In genomic region chr1:117313555-117313954, GRCh38 we compare ENCODE assay signal across 22 cellular contexts. TPM values are rescaled to one million over a fixed set of nuclear protein-coding genes. Genes with fewer than 3 reads are reported as not detected.
A peak's percentile ranks its signal among the peaks of the same experiment; 100 is the strongest.
DNase-seq lines count a peak whose midpoint lies in the region; ATAC-seq, FAIRE-seq and TF ChIP-seq lines count a peak whose summit lies in the region.
"Had no signal": no experiment of that assay in that cellular context is flagged by ENCODE, and none has a peak within 500 bp of the region (broad histone marks: within the 10 kb centered on the region; RNA-seq: fewer than 3 reads in every experiment).

No MANE protein-coding gene starts in this region.

- CTCF ChIA-PET in IMR-90 (lab: Yijun Ruan, JAX) = interaction anchor here (1.3 kb wide), 1 partner anchor 8 kb away, joined by 7 read pairs; no protein-coding TSS in a partner anchor
- CTCF ChIA-PET in H1 (lab: Charles Lee; ENCODE audit: partially characterized antibody) = interaction anchor here (1.3 to 2.6 kb wide), 3 partner anchors 8 to 28 kb away, joined by 3 to 9 read pairs (median 6); no protein-coding TSS in a partner anchor

- no peak for FAIRE-seq in H1 (lab: Jason Lieb, UNC)
- FAIRE-seq: A549, D721Med, G401.6, GM12891, GM19239 had no signal

- DNase-seq in IMR-90 (no peak), H1 (ENCODE audit: low read depth in 1 of 2, low spot score in 2 of 2) (no peak), glutamatergic neuron (no peak), NCI-H510A treated with DMSO at 0.1 percent for 48 hours (lab: John Stamatoyannopoulos, UW) (no peak), cerebellar cortex (ENCODE audit: low spot score) (no peak), NCI-H2107 (lab: John Stamatoyannopoulos, UW) (no peak)
- DNase-seq: AML-193; Caco-2; Calu3; CD4-positive, alpha-beta T cell; CD8-positive, alpha-beta T cell; DMS79 treated with DMSO at 0.1 percent for 48 hours; GF-D8 had no signal

- peaks cover 2% of the 10 kb centered on the region for H3K4me1 ChIP-seq in IMR-90 (ENCODE audit: control insufficient read depth, insufficient read depth, low read length)
- no peaks in the 10 kb centered on the region for H3K4me1 ChIP-seq in H1 (replicated peaks in 1 of 4; ENCODE audit: control insufficient read depth in 3 of 4, insufficient read depth in 4 of 4, low read length in 3 of 4)
- H3K4me1 ChIP-seq: A549; BLaER1 treated with 17β-estradiol and CSF1 and Interleukin-3, amounts not matched to agents 10 nM and 100 nM; Caco-2 had no signal

- H3K27ac ChIP-seq in IMR-90 (ENCODE audit: insufficient read depth, low read length) (no peak overlapping the region), H1 (ENCODE audit: low read depth, low read length) (no peak overlapping the region)
- H3K27ac ChIP-seq: 22Rv1; A549; BLaER1 treated with 17β-estradiol and CSF1 and Interleukin-3, amounts not matched to agents 10 nM and 100 nM; C4-2B had no signal

- TF ChIP-seq EP300 in H1 (IDR thresholded peaks at IDR 0.05; ENCODE audit: borderline replicate concordance in 1 of 2, low read depth in 2 of 2, low read length in 2 of 2) = no peak

- POLR2A ChIA-PET in IMR-90 (lab: Charles Lee; ENCODE audit: unreplicated experiment) = no interaction called here
- POLR2A ChIA-PET in H1 (lab: Charles Lee; ENCODE audit: partially characterized antibody) = no interaction called here

- H4K91ac ChIP-seq in IMR-90 (ENCODE audit: insufficient read depth, low read depth, low read length) = no peak overlapping the region
- H4K91ac ChIP-seq in H1 (replicated peaks; ENCODE audit: insufficient read length, low read length) = no peak overlapping the region

- H2BK120ac ChIP-seq in IMR-90 (ENCODE audit: low read depth, low read length) = no peak overlapping the region
- no peak overlapping the region for H2BK120ac ChIP-seq in H1 (replicated peaks; ENCODE audit: low read depth, low read length)

- no peak overlapping the region for H3K23ac ChIP-seq in IMR-90 (ENCODE audit: low read depth, low read length)
- no peak overlapping the region for H3K23ac ChIP-seq in H1 (ENCODE audit: insufficient read length)

- 0 out of 2 replicates have a peak, but pooled peaks cover 6% of the 10 kb centered on the region for H3K9me1 ChIP-seq in IMR-90 (ENCODE audit: insufficient read depth, low read length)

- H3K9ac ChIP-seq in IMR-90 (ENCODE audit: low read depth, low read length) (no peak overlapping the region), H1 (replicated peaks in 1 of 4; ENCODE audit: extremely low read depth in 1 of 4, low read depth in 3 of 4, low read length in 3 of 4) (no peak overlapping the region)
- H3K9ac ChIP-seq: BLaER1 treated with 17β-estradiol and CSF1 and Interleukin-3, amounts not matched to agents 10 nM and 100 nM had no signal

- TF ChIP-seq RAD21 in IMR-90 (IDR thresholded peaks at IDR 0.05; ENCODE audit: low read length) (no peak), H1 (IDR thresholded peaks at IDR 0.05 in 1 of 2, conservative IDR thresholded peaks at IDR 0.05 in 1 of 2; ENCODE audit: low read depth in 2 of 2, low read length in 2 of 2) (no peak)

- H3K27me3 ChIP-seq in IMR-90 (ENCODE audit: control insufficient read depth, insufficient read depth, low read length) = peaks cover 2% of the 10 kb centered on the region; the same call in 1 of the 2 replicates
- H3K27me3 ChIP-seq in H1 (replicated peaks in 1 of 4; ENCODE audit: control insufficient read depth in 3 of 4, extremely low read depth in 1 of 4, insufficient read depth in 3 of 4, low read length in 3 of 4) = no peaks in the 10 kb centered on the region
- H3K27me3 ChIP-seq: BLaER1 treated with 17β-estradiol and CSF1 and Interleukin-3, amounts not matched to agents 10 nM and 100 nM had no signal

- no peak overlapping the region for H3K56ac ChIP-seq in IMR-90 (ENCODE audit: extremely low read depth, insufficient read depth, low read length)
- no peak overlapping the region for H3K56ac ChIP-seq in H1 (replicated peaks; ENCODE audit: insufficient read length, low read depth, low read length)

- no peak overlapping the region for H2BK20ac ChIP-seq in IMR-90 (ENCODE audit: low read depth, low read length)
- H2BK20ac ChIP-seq in H1 (ENCODE audit: low read length) = no peak overlapping the region

- H3K36me3 Mint-ChIP-seq in glutamatergic neuron (ENCODE audit: unreplicated experiment) = no peaks in the 10 kb centered on the region
- H3K36me3 Mint-ChIP-seq: CD8-positive, alpha-beta T cell had no signal

- H3K18ac ChIP-seq in IMR-90 (ENCODE audit: low read depth, low read length) (no peak overlapping the region), H1 (ENCODE audit: extremely low read depth, low read length) (no peak overlapping the region)

- TF ChIP-seq POLR2A in IMR-90 (IDR thresholded peaks at IDR 0.05; ENCODE audit: low read depth, low read length) (no peak), H1 (IDR thresholded peaks at IDR 0.05; ENCODE audit: control extremely low read depth in 1 of 2, low read depth in 2 of 2, low read length in 2 of 2) (no peak)

- H3K23me2 ChIP-seq in H1 (ENCODE audit: low read depth, low read length) = no peaks in the 10 kb centered on the region

- H4K5ac ChIP-seq in IMR-90 (ENCODE audit: low read depth, low read length) = no peak overlapping the region
- no peak overlapping the region for H4K5ac ChIP-seq in H1 (ENCODE audit: insufficient read length, low read depth, low read length)

- no peaks in the 10 kb centered on the region for H3K36me3 ChIP-seq in IMR-90 (ENCODE audit: control insufficient read depth, insufficient read depth, low read length)
- no peaks in the 10 kb centered on the region for H3K36me3 ChIP-seq in H1 (ENCODE audit: control insufficient read depth in 2 of 4, insufficient read depth in 4 of 4, low read length in 3 of 4)
- H3K36me3 ChIP-seq: BLaER1 treated with 17β-estradiol and CSF1 and Interleukin-3, amounts not matched to agents 10 nM and 100 nM had no signal

- H4K20me1 ChIP-seq in IMR-90 (ENCODE audit: insufficient read depth, low read length) (no peaks in the 10 kb centered on the region), H1 (replicated peaks in 1 of 2; ENCODE audit: control insufficient read depth in 1 of 2, insufficient read depth in 2 of 2, low read length in 2 of 2) (no peaks in the 10 kb centered on the region)
- H4K20me1 ChIP-seq: BLaER1 treated with 17β-estradiol and CSF1 and Interleukin-3, amounts not matched to agents 10 nM and 100 nM had no signal

- H3K4ac ChIP-seq in IMR-90 (ENCODE audit: low read depth, low read length) (no peak overlapping the region; the same call in 1 of the 2 replicates), H1 (replicated peaks; ENCODE audit: insufficient read length, low read depth, low read length) (no peak overlapping the region)

- H2BK15ac ChIP-seq in IMR-90 (ENCODE audit: low read depth, low read length) (no peak overlapping the region), H1 (ENCODE audit: low read length) (no peak overlapping the region)

- H2BK12ac ChIP-seq in H1 (ENCODE audit: low read depth, low read length) = no peak overlapping the region

- no peak overlapping the region for H4K8ac ChIP-seq in IMR-90 (ENCODE audit: low read depth in 2 of 2, low read length in 2 of 2)
- no peak overlapping the region for H4K8ac ChIP-seq in H1 (ENCODE audit: extremely low read depth, insufficient read depth, low read length)

- H3K27ac Mint-ChIP-seq in glutamatergic neuron (ENCODE audit: unreplicated experiment) = peak overlapping the region; percentile 22
- H3K27ac Mint-ChIP-seq: B cell; CD4-positive, alpha-beta T cell; CD8-positive, alpha-beta T cell had no signal

- H3K14ac ChIP-seq in IMR-90 (replicated peaks; ENCODE audit: low read depth, low read length) (no peak overlapping the region), H1 (ENCODE audit: insufficient read length) (no peak overlapping the region)

- intact Hi-C loops in IMR-90 (cut with micrococcal nuclease) = loop anchor here (5.0 to 10.0 kb wide), 4 partner anchors 131 to 581 kb away; no protein-coding TSS in a partner anchor

- H3K9me3 ChIP-seq in IMR-90 (ENCODE audit: control insufficient read depth, insufficient read depth, low read length) (no peaks in the 10 kb centered on the region), H1 (ENCODE audit: insufficient read depth in 2 of 2, low read depth in 1 of 2, low read length in 1 of 2) (no peaks in the 10 kb centered on the region)
- H3K9me3 ChIP-seq: A549, Caco-2 had no signal

- H3K79me1 ChIP-seq in IMR-90 (ENCODE audit: low read depth in 1 of 2, low read length in 2 of 2) = no peaks in the 10 kb centered on the region
- no peaks in the 10 kb centered on the region for H3K79me1 ChIP-seq in H1 (ENCODE audit: low read depth, low read length)

- ATAC-seq in IMR-90 (ENCODE audit: low read depth) = no peak
- ATAC-seq: A549; CD8-positive, alpha-beta T cell had no signal

- 100% methylated on average over 2 of the region's 3 CpGs; no CpG with 5 or more reads in 1 of the 2 experiments for WGBS in IMR-90 (ENCODE audit: extremely low coverage in 2 of 2, insufficient read length in 1 of 2), 2 experiments
- WGBS in H1 (ENCODE audit: extremely low coverage in 1 of 2, insufficient coverage in 1 of 2, insufficient read length in 1 of 2, insufficient replicate concordance in 2 of 2, low coverage in 1 of 2, low lambda C conversion rate in 2 of 2, missing lambda C conversion rate in 1 of 2), 2 experiments = 87% methylated on average over 3 of the region's 3 CpGs; no CpG with 5 or more reads in 1 of the 2 experiments

- H3K4me2 ChIP-seq in IMR-90 (ENCODE audit: low read depth, low read length) = no peak overlapping the region
- H3K4me2 ChIP-seq in H1 (ENCODE audit: insufficient read depth in 1 of 2, low read depth in 2 of 2, low read length in 2 of 2) = no peak overlapping the region
- H3K4me2 ChIP-seq: A549; BLaER1 treated with 17β-estradiol and CSF1 and Interleukin-3, amounts not matched to agents 10 nM and 100 nM had no signal

- peak overlapping the region; percentile 60; the same call in 1 of the 2 replicates for H2AK5ac ChIP-seq in IMR-90 (ENCODE audit: low read depth, low read length)
- no peak overlapping the region for H2AK5ac ChIP-seq in H1 (ENCODE audit: low read depth, low read length)

- H3K4me1 Mint-ChIP-seq in glutamatergic neuron (ENCODE audit: low read depth, unreplicated experiment) = peaks cover 3% of the 10 kb centered on the region
- H3K4me1 Mint-ChIP-seq: B cell had no signal

- H2AFZ ChIP-seq in IMR-90 (replicated peaks; ENCODE audit: low read length, poor library complexity) (no peak overlapping the region), H1 (ENCODE audit: low read length) (peak overlapping the region; percentile 76; the same call in 1 of the 2 replicates)

- BruUV-seq in IMR-90 (replicated peaks; lab: Mats Ljungman, UMichigan) = no TSS peak

- in situ Hi-C loops in IMR-90 (cut with MboI; ENCODE audit: low sequenced_read_pairs) = no loop called here

- no peaks in the 10 kb centered on the region for H3K79me2 ChIP-seq in H1 (ENCODE audit: control insufficient read depth in 1 of 2, insufficient read depth in 2 of 2, low read length in 2 of 2)

- no peak overlapping the region for H3K4me3 Mint-ChIP-seq in glutamatergic neuron (ENCODE audit: unreplicated experiment)
- H3K4me3 Mint-ChIP-seq: B cell; CD4-positive, alpha-beta T cell; CD8-positive, alpha-beta T cell had no signal

- dilution Hi-C loops in IMR-90 (cut with HindIII; ENCODE audit: low sequenced_read_pairs, unreplicated experiment) = no loop called here

- H3K4me3 ChIP-seq in IMR-90 (ENCODE audit: insufficient read depth, low read depth, low read length) (no peak overlapping the region), H1 (ENCODE audit: extremely low read depth in 1 of 4, insufficient read depth in 2 of 4, low read depth in 3 of 4, low read length in 4 of 4) (no peak overlapping the region)
- H3K4me3 ChIP-seq: A549; BLaER1 treated with 17β-estradiol and CSF1 and Interleukin-3, amounts not matched to agents 10 nM and 100 nM had no signal

- peaks cover 2% of the 10 kb centered on the region for H3K27me3 Mint-ChIP-seq in glutamatergic neuron (ENCODE audit: unreplicated experiment)

- H3K9me3 Mint-ChIP-seq in glutamatergic neuron (ENCODE audit: unreplicated experiment) = no peaks in the 10 kb centered on the region
- H3K9me3 Mint-ChIP-seq: CD8-positive, alpha-beta T cell had no signal

- H2BK5ac ChIP-seq in IMR-90 (ENCODE audit: low read depth, low read length, poor library complexity, severe bottlenecking) (no peak overlapping the region), H1 (ENCODE audit: low read depth, low read length) (no peak overlapping the region)

- no peak overlapping the region for H2AK9ac ChIP-seq in IMR-90 (replicated peaks; ENCODE audit: low read depth, low read length, poor library complexity)

- no peak for TF ChIP-seq CTCF in IMR-90 (conservative IDR thresholded peaks at IDR 0.05; ENCODE audit: low read depth, low read length)
- TF ChIP-seq CTCF in H1 (IDR thresholded peaks at IDR 0.05; ENCODE audit: control extremely low read depth in 1 of 3, insufficient read depth in 1 of 3, low read depth in 1 of 3, low read length in 3 of 3) = no peak
- TF ChIP-seq CTCF in glutamatergic neuron (IDR thresholded peaks at IDR 0.05; ENCODE audit: partially characterized antibody, unreplicated experiment) = no peak

RNA-seq across cellular contexts. Expression of gene MAN1A2, which starts 53.7 kb away (rescaled TPM):
- total RNA-seq in IMR-90 (2012; rRNA removed) = 29.4 and 60.8 TPM in 2 replicates
- 12.0 and 12.4 TPM in 2 replicates for polyA plus RNA-seq in IMR-90 (2012; rRNA removed)
- polyA plus RNA-seq in IMR-90 (2012; cell fraction: cytosol; rRNA removed) = 2.2 and 7.9 TPM in 2 replicates
- 0.72 and 9.7 TPM in 2 replicates for polyA plus RNA-seq in IMR-90 (2012; cell fraction: nucleus; rRNA removed; ENCODE audit: low replicate concordance)
- 18.8 and 19.1 TPM in 2 replicates for total RNA-seq in H1 (2021; fragmentation: NEBNext Ultra II Directional; extraction: Animal tissue kit (Norgen Biotek cat#: 25700))
- 5.2 and 5.5 TPM in 2 replicates for polyA plus RNA-seq in H1 (2011; rRNA removed)
- 4.7 TPM for polyA plus RNA-seq in H1 (2011; cell fraction: cytosol; rRNA removed)
- polyA plus RNA-seq in H1 (2011; cell fraction: nucleus; rRNA removed) = 4.1 TPM
- 3.9 to 11.4 TPM (median 8.4 TPM) in 4 replicates for polyA plus RNA-seq in H1 (2012, experiment 1 of 2)
- polyA plus RNA-seq in H1 (2012, experiment 2 of 2) = 0.50 TPM
- 13.0 TPM for polyA plus RNA-seq in H1 (2013, experiment 1 of 2)
- 13.1 TPM for polyA plus RNA-seq in H1 (2013, experiment 2 of 2)
- 18.3 and 21.1 TPM in 2 replicates for polyA minus RNA-seq in H1 (2011; rRNA and poly(A)+ RNA removed)
- 10.4 TPM for polyA minus RNA-seq in H1 (2011; cell fraction: cytosol; rRNA and poly(A)+ RNA removed)
- polyA minus RNA-seq in H1 (2011; cell fraction: nucleus; rRNA and poly(A)+ RNA removed) = 29.8 TPM
- 31.8 TPM for total RNA-seq in glutamatergic neuron (ENCODE audit: unreplicated experiment)
